In genomic region chr5:22372376-22372775, GRCh38 we compare ENCODE assay signal across 15 cellular contexts.
DNase-seq lines count a peak whose midpoint lies in the region; ATAC-seq and TF ChIP-seq lines count a peak whose summit lies in the region.
"Had no signal": no experiment of that assay in that cellular context is flagged by ENCODE, and none has a peak within 500 bp of the region (broad histone marks: within the 10 kb centered on the region; RNA-seq: fewer than 3 reads in every experiment).

No MANE protein-coding gene starts in this region.

- ATAC-seq in right lobe of liver (no peak), HG02610 (IDR thresholded peaks at IDR 0.05; ENCODE audit: unreplicated experiment) (no peak), HG03108 (IDR thresholded peaks at IDR 0.05; ENCODE audit: unreplicated experiment) (no peak)
- ATAC-seq: A549; activated naive CD4-positive, alpha-beta T cell treated with anti-CD3 and anti-CD28 coated beads, Interleukin-2, amount 50 U/mL, for 72 hours had no signal

- 43% methylated on average over 4 of the region's 8 CpGs for WGBS in right lobe of liver (ENCODE audit: insufficient coverage, low coverage, low lambda C conversion rate, missing lambda C conversion rate)
- WGBS in prostate gland = 83% methylated on average over 8 of the region's 8 CpGs

- H3K36me3 ChIP-seq in right lobe of liver = no peaks in the 10 kb centered on the region
- H3K36me3 ChIP-seq in prostate gland = no peaks in the 10 kb centered on the region
- H3K36me3 ChIP-seq: lower lobe of right lung, stomach had no signal

- no peak for TF ChIP-seq POLR2A in right lobe of liver (IDR thresholded peaks at IDR 0.05)
- TF ChIP-seq POLR2A in prostate gland (IDR thresholded peaks at IDR 0.05) = no peak

- H3K27ac ChIP-seq in right lobe of liver = no peak overlapping the region
- H3K27ac ChIP-seq in prostate gland = no peak overlapping the region
- H3K27ac ChIP-seq: A549, lower lobe of right lung, stomach had no signal

- H3K9me3 ChIP-seq in right lobe of liver (no peaks in the 10 kb centered on the region), prostate gland (no peaks in the 10 kb centered on the region)
- H3K9me3 ChIP-seq: A549, lower lobe of right lung, stomach had no signal

- no peaks in the 10 kb centered on the region for H3K4me1 ChIP-seq in right lobe of liver
- H3K4me1 ChIP-seq in prostate gland (replicated peaks) = no peaks in the 10 kb centered on the region
- H3K4me1 ChIP-seq: A549, lower lobe of right lung, stomach had no signal

- H3K27me3 ChIP-seq in right lobe of liver (no peaks in the 10 kb centered on the region), prostate gland (replicated peaks; ENCODE audit: insufficient read depth) (no peaks in the 10 kb centered on the region)
- H3K27me3 ChIP-seq: stomach had no signal

- TF ChIP-seq CTCF in right lobe of liver (IDR thresholded peaks at IDR 0.05) (no peak), prostate gland (IDR thresholded peaks at IDR 0.05) (no peak)

- peak; percentile 40 for DNase-seq in NCI-H2171 treated with DMSO at 0.1 percent for 48 hours (lab: John Stamatoyannopoulos, UW)
- DNase-seq in NCI-H2171 (lab: John Stamatoyannopoulos, UW) = no peak
- peak in 42 of 58 donors; percentile 5 to 77 (median 30) for DNase-seq in anterior cingulate cortex (lab: John Stamatoyannopoulos, UW)
- DNase-seq in iris pigment epithelial cell (ENCODE audit: low read depth) = peak; percentile 55
- DNase-seq in right lobe of liver = no peak
- no peak for DNase-seq in prostate gland (ENCODE audit: low spot score)
- DNase-seq: activated CD4-positive, alpha-beta T cell treated with anti-CD3 and anti-CD28 coated beads for 1 hour; lower lobe of right lung; NCI-H1092 treated with DMSO at 0.1 percent for 48 hours; NCI-H345; stomach had no signal

- intact Hi-C loops in right lobe of liver (cut with DNase I) = no loop called here
- intact Hi-C loops in prostate gland (cut with DNase I) = no loop called here

- no peak overlapping the region for H3K4me3 ChIP-seq in right lobe of liver
- no peak overlapping the region for H3K4me3 ChIP-seq in prostate gland
- H3K4me3 ChIP-seq: A549, lower lobe of right lung, stomach had no signal

Comparison
In these comparisons a context has a peak if more than half of its experiments do, and no peak if none do; other contexts are left out.
1. DNase-seq: peak in NCI-H2171 treated with DMSO at 0.1 percent for 48 hours (single experiment), anterior cingulate cortex (42 of 58) and iris pigment epithelial cell (single experiment); none in NCI-H2171 (single experiment), right lobe of liver (0 of 3) and prostate gland (single experiment).